Comparison of ENCODE assay signal across 26 cellular contexts in the genomic region with DNA sequence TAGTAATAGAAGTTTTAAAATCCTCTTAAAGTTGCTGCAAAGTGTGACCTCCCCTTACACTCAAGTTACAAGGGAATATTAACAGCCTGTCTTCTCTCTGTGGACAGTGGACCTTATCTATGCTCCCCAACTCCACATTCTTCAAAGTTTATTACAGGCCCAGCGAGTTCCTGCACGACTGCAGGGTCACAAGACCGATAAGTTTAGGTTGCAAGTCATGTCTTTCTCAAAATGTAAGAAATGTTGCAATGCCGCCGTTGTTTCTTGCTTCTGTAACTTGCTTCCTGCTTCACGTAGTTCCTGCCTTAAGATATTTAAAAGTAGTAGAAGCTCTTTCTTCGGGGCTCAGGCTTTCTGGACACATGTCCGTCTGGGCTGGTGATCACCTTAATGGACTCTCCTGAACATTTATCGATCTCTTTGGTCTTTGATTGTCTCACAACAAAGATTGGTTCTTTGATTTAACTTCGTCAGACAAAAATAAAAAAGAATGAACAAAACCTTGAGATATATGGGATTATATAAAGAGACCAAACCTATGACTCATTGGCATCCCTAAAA. TPM values are rescaled to one million over a fixed set of nuclear protein-coding genes. Genes with fewer than 3 reads are reported as not detected.
"Had no signal": no experiment of that assay in that cellular context is flagged by ENCODE, and none has a peak within 500 bp of the region (broad histone marks: within the 10 kb centered on the region; RNA-seq: fewer than 3 reads in every experiment).

No MANE protein-coding gene starts in this region.

- H3K4me1 Mint-ChIP-seq: activated CD4-positive, alpha-beta T cell treated with anti-CD3 and anti-CD28 coated beads for 36 hours; activated naive CD8-positive, alpha-beta T cell treated with anti-CD3 and anti-CD28 coated beads, Interleukin-2, amount 10 ng/mL, durations not matched to agents 7 days and 5 days; activated T-helper 17 cell treated with anti-CD3 and anti-CD28 coated beads, Interleukin-2, amount 50 U/mL, for 72 hours; naive B cell; WTC11 had no signal

- H3K4me3 Mint-ChIP-seq: activated CD4-positive, alpha-beta T cell treated with anti-CD3 and anti-CD28 coated beads for 36 hours; activated naive CD8-positive, alpha-beta T cell treated with anti-CD3 and anti-CD28 coated beads, Interleukin-2, amount 10 ng/mL, durations not matched to agents 7 days and 5 days; activated T-helper 17 cell treated with anti-CD3 and anti-CD28 coated beads, Interleukin-2, amount 50 U/mL, for 72 hours; effector memory CD8-positive, alpha-beta T cell; naive B cell; WTC11 had no signal

- H3K9me3 Mint-ChIP-seq: activated T-helper 17 cell treated with anti-CD3 and anti-CD28 coated beads, Interleukin-2, amount 50 U/mL, for 72 hours; effector memory CD8-positive, alpha-beta T cell had no signal

- ATAC-seq: activated CD4-positive, alpha-beta T cell treated with anti-CD3 and anti-CD28 coated beads for 36 hours; activated T-helper 17 cell treated with anti-CD3 and anti-CD28 coated beads, Interleukin-2, amount 50 U/mL, for 72 hours; effector memory CD8-positive, alpha-beta T cell; left cardiac atrium; mucosa of descending colon; psoas muscle; right cardiac atrium; WTC11 had no signal

- H3K27ac Mint-ChIP-seq: activated CD4-positive, alpha-beta T cell treated with anti-CD3 and anti-CD28 coated beads for 36 hours; activated naive CD8-positive, alpha-beta T cell treated with anti-CD3 and anti-CD28 coated beads, Interleukin-2, amount 10 ng/mL, durations not matched to agents 7 days and 5 days; activated T-helper 17 cell treated with anti-CD3 and anti-CD28 coated beads, Interleukin-2, amount 50 U/mL, for 72 hours; effector memory CD8-positive, alpha-beta T cell; WTC11 had no signal

- H3K36me3 Mint-ChIP-seq: activated naive CD8-positive, alpha-beta T cell treated with anti-CD3 and anti-CD28 coated beads, Interleukin-2, amount 10 ng/mL, durations not matched to agents 7 days and 5 days; naive B cell had no signal

- DNase-seq: activated CD4-positive, alpha-beta T cell treated with anti-CD3 and anti-CD28 coated beads for 36 hours; activated CD4-positive, alpha-beta T cell treated with anti-CD3 and anti-CD28 coated beads, Interleukin-2, amount 50 U/mL, for 48 hours; activated naive CD4-positive, alpha-beta T cell treated with Interleukin-2 at 50 U/mL for 16 hours; activated naive CD8-positive, alpha-beta T cell treated with anti-CD3 and anti-CD28 coated beads, Interleukin-2, amount 10 ng/mL, durations not matched to agents 7 days and 5 days; activated T-cell treated with anti-CD3 and anti-CD28 coated beads for 4 hours; amygdala; effector memory CD8-positive, alpha-beta T cell; foreskin fibroblast; left cardiac atrium; mesenchymal stem cell; naive B cell; ovary; psoas muscle; right cardiac atrium; small intestine; stimulated activated CD4-positive, alpha-beta T cell treated with anti-CD3 and anti-CD28 coated beads, Interleukin-15, amount 100 ng/mL, for 24 hours; stimulated activated CD4-positive, alpha-beta T cell treated with anti-CD3 and anti-CD28 coated beads, Interleukin-4, amount 100 ng/mL, for 1 hour; stomach; testis had no signal

RNA-seq across cellular contexts. Expression of a gene that starts 45.2 kb away (rescaled TPM):
- total RNA-seq: activated CD4-positive, alpha-beta T cell treated with anti-CD3 and anti-CD28 coated beads for 36 hours; activated naive CD8-positive, alpha-beta T cell treated with anti-CD3 and anti-CD28 coated beads, Interleukin-2, amount 10 ng/mL, durations not matched to agents 7 days and 5 days; cardiac muscle cell; chondrocyte; dermis microvascular lymphatic vessel endothelial cell; mucosa of descending colon; stomach; ureter; WTC11 had no signal
